7 cellular contexts compared by ENCODE assay signal in the genomic region with DNA sequence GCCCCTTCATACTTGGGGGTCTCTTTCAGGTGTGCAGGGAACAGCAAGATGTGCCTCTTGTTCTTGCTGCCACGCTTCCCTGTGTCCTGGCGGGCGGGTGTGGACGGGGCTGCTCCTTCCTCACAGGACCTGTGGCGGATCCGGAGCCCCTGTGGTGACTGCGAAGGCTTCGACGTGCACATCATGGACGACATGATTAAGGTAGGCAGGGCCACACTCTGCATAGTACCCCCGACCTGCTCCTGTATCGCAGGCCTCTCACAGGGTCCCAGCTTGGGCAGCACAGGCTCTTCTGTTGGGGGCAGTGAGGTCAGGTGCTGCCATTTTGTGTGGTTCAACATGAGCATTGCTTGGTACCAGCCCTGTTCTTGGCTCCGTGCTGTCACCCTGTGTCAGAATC.
"Had no signal": no experiment of that assay in that cellular context is flagged by ENCODE, and none has a peak within 500 bp of the region (broad histone marks: within the 10 kb centered on the region; RNA-seq: fewer than 3 reads in every experiment).

No MANE protein-coding gene starts in this region.

- H3K9me3 Mint-ChIP-seq: GM23338, H9, HFFc6, IgD-negative memory B cell had no signal

- H3K27me3 Mint-ChIP-seq: IgD-negative memory B cell had no signal

- ATAC-seq: GM23338, HCT116, HepG2 had no signal

- H3K4me1 Mint-ChIP-seq: GM23338 had no signal

- H3K4me3 ChIP-seq: GM23338 had no signal

- DNase-seq: H9, HFFc6 had no signal

- H3K27ac ChIP-seq: HL-60 had no signal

- H3K27ac Mint-ChIP-seq: GM23338, H9, HFFc6 had no signal

- H3K4me3 Mint-ChIP-seq: GM23338, H9, HFFc6, IgD-negative memory B cell had no signal
